ENCODE assay signal across 1 cellular context in the genomic region with DNA sequence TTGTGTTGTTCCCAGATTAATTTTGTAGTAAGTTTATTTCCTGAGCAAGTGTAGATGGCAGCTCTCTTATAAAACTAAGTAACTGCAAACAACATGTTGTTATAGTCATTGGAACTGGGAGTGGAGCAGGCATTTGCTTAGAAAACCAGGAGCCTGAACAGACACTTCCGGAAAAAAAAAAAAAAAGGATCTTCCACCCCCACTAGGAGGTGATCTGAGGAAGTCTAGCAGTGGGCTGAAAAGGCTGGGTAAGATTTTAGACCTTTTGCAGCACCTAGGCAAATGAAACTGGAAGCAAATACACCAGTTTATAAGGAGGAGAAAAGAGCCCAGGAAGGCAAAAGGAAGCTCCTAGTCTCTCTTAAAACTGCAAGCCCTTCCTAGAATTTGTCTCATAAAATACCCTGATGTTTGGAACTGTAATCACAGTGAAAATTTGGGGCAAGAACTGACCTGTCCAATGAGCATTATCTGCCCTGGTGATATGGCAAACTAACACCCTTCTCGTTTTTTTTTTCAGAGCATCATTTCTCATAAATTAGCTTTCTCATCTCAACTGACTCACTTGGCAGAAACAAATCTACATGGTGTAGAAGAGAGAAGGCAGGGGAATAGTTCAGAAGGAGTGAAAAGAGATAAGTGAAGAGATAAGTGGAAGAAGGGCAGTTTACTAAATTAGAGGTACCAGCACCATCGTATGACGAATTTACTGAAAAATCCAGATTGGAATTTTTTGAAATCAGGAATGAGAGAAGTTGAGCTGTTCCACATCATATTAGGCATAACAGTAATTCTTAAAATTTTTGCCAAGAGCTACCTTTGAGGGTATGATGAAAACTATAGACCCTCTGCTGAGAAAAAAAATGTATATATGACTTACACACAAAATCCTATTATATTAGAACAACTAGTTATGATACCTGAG.
TF ChIP-seq lines count a peak whose summit lies in the region.

No MANE protein-coding gene starts in this region.

TF ChIP-seq in GM23338, 12 proteins besides CTCF, POLR2A, EP300 and RAD21 (continued from another document):
- TF ChIP-seq, protein P1, sequence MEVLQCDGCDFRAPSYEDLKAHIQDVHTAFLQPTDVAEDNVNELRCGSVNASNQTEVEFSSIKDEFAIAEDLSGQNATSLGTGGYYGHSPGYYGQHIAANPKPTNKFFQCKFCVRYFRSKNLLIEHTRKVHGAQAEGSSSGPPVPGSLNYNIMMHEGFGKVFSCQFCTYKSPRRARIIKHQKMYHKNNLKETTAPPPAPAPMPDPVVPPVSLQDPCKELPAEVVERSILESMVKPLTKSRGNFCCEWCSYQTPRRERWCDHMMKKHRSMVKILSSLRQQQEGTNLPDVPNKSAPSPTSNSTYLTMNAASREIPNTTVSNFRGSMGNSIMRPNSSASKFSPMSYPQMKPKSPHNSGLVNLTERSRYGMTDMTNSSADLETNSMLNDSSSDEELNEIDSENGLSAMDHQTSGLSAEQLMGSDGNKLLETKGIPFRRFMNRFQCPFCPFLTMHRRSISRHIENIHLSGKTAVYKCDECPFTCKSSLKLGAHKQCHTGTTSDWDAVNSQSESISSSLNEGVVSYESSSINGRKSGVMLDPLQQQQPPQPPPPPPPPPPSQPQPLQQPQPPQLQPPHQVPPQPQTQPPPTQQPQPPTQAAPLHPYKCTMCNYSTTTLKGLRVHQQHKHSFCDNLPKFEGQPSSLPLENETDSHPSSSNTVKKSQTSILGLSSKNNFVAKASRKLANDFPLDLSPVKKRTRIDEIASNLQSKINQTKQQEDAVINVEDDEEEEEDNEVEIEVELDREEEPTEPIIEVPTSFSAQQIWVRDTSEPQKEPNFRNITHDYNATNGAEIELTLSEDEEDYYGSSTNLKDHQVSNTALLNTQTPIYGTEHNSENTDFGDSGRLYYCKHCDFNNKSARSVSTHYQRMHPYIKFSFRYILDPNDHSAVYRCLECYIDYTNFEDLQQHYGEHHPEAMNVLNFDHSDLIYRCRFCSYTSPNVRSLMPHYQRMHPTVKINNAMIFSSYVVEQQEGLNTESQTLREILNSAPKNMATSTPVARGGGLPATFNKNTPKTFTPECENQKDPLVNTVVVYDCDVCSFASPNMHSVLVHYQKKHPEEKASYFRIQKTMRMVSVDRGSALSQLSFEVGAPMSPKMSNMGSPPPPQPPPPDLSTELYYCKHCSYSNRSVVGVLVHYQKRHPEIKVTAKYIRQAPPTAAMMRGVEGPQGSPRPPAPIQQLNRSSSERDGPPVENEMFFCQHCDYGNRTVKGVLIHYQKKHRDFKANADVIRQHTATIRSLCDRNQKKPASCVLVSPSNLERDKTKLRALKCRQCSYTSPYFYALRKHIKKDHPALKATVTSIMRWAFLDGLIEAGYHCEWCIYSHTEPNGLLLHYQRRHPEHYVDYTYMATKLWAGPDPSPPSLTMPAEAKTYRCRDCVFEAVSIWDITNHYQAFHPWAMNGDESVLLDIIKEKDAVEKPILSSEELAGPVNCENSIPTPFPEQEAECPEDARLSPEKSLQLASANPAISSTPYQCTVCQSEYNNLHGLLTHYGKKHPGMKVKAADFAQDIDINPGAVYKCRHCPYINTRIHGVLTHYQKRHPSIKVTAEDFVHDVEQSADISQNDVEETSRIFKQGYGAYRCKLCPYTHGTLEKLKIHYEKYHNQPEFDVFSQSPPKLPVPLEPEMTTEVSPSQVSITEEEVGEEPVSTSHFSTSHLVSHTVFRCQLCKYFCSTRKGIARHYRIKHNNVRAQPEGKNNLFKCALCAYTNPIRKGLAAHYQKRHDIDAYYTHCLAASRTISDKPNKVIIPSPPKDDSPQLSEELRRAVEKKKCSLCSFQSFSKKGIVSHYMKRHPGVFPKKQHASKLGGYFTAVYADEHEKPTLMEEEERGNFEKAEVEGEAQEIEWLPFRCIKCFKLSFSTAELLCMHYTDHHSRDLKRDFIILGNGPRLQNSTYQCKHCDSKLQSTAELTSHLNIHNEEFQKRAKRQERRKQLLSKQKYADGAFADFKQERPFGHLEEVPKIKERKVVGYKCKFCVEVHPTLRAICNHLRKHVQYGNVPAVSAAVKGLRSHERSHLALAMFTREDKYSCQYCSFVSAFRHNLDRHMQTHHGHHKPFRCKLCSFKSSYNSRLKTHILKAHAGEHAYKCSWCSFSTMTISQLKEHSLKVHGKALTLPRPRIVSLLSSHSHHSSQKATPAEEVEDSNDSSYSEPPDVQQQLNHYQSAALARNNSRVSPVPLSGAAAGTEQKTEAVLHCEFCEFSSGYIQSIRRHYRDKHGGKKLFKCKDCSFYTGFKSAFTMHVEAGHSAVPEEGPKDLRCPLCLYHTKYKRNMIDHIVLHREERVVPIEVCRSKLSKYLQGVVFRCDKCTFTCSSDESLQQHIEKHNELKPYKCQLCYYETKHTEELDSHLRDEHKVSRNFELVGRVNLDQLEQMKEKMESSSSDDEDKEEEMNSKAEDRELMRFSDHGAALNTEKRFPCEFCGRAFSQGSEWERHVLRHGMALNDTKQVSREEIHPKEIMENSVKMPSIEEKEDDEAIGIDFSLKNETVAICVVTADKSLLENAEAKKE (CRISPR knock-in tag; IDR thresholded peaks at IDR 0.05): no peak
- no peak for TF ChIP-seq ZNF114 (CRISPR knock-in tag; IDR thresholded peaks at IDR 0.05)
- TF ChIP-seq EZH2phosphoT487 (IDR thresholded peaks at IDR 0.05; ENCODE audit: unreplicated experiment): no peak
- no peak for TF ChIP-seq NANOG (IDR thresholded peaks at IDR 0.05; ENCODE audit: borderline replicate concordance)
- TF ChIP-seq ZNF331 (CRISPR knock-in tag; IDR thresholded peaks at IDR 0.05; ENCODE audit: low read depth): no peak
TF ChIP-seq in GM23338: peak in this region for 0.
